Comparison of ENCODE assay signal across 9 cellular contexts in genomic region chr7:44488955-44489354, GRCh38. TPM values are rescaled to one million over a fixed set of nuclear protein-coding genes. Genes with fewer than 3 reads are reported as not detected.
A peak's percentile ranks its signal among the peaks of the same experiment; 100 is the strongest.
DNase-seq lines count a peak whose midpoint lies in the region; ATAC-seq, FAIRE-seq and TF ChIP-seq lines count a peak whose summit lies in the region.
"Had no signal": no experiment of that assay in that cellular context is flagged by ENCODE, and none has a peak within 500 bp of the region (broad histone marks: within the 10 kb centered on the region; RNA-seq: fewer than 3 reads in every experiment).

No MANE protein-coding gene starts in this region.

- peak overlapping the region; percentile 100 for H3K27ac Mint-ChIP-seq in activated CD4-positive, alpha-beta T cell treated with anti-CD3 and anti-CD28 coated beads for 36 hours
- H3K27ac Mint-ChIP-seq in WTC11 (no peak overlapping the region), glutamatergic neuron (ENCODE audit: unreplicated experiment) (no peak overlapping the region)
- H3K27ac Mint-ChIP-seq in stimulated activated effector memory CD8-positive, alpha-beta T cell treated with anti-CD3 and anti-CD28 coated beads, Interleukin-12 subunit alpha, Interleukin-12 subunit beta, amount 100 ng/mL, for 72 hours: peak overlapping the region; percentile 94

- no peak for DNase-seq in activated CD4-positive, alpha-beta T cell treated with anti-CD3 and anti-CD28 coated beads for 36 hours
- no peak for DNase-seq in activated CD4-positive, alpha-beta T cell treated with anti-CD3 and anti-CD28 coated beads for 48 hours
- DNase-seq in WTC11 (ENCODE audit: low spot score) (no peak), glutamatergic neuron (no peak), RCC 7860 (ENCODE audit: low spot score) (no peak)
- no peak for DNase-seq in stimulated activated effector memory CD8-positive, alpha-beta T cell treated with anti-CD3 and anti-CD28 coated beads, Interleukin-12 subunit alpha, Interleukin-12 subunit beta, amount 100 ng/mL, for 72 hours (ENCODE audit: low spot score in 2 of 2)

- peaks cover 2% of the 10 kb centered on the region for H3K9me3 Mint-ChIP-seq in activated CD4-positive, alpha-beta T cell treated with anti-CD3 and anti-CD28 coated beads for 36 hours (ENCODE audit: low read depth)
- H3K9me3 Mint-ChIP-seq in WTC11 (no peaks in the 10 kb centered on the region), glutamatergic neuron (ENCODE audit: unreplicated experiment) (peaks cover 8% of the 10 kb centered on the region)
- H3K9me3 Mint-ChIP-seq in stimulated activated effector memory CD8-positive, alpha-beta T cell treated with anti-CD3 and anti-CD28 coated beads, Interleukin-12 subunit alpha, Interleukin-12 subunit beta, amount 100 ng/mL, for 72 hours: no peaks in the 10 kb centered on the region

- no peak for FAIRE-seq in RCC 7860 (lab: Jason Lieb, UNC)
- FAIRE-seq: HTR-8/SVneo had no signal

- CTCF ChIA-PET in activated CD4-positive, alpha-beta T cell treated with anti-CD3 and anti-CD28 coated beads for 36 hours (lab: Charles Lee): interaction anchor here (0.8 to 1.1 kb wide), 2 partner anchors 9 to 116 kb away, joined by 4 to 9 read pairs; no protein-coding TSS in a partner anchor
- CTCF ChIA-PET in WTC11 (lab: Charles Lee): interaction anchor here (3.9 kb wide), 1 partner anchor 140 kb away, joined by 17 read pairs; no protein-coding TSS in a partner anchor

- intact Hi-C loops in activated CD4-positive, alpha-beta T cell treated with anti-CD3 and anti-CD28 coated beads for 36 hours (cut with DNase I, micrococcal nuclease): no loop called here

- no peak for ATAC-seq in activated CD4-positive, alpha-beta T cell treated with anti-CD3 and anti-CD28 coated beads for 36 hours
- ATAC-seq in WTC11 (no peak), HG03045 (IDR thresholded peaks at IDR 0.05; ENCODE audit: unreplicated experiment) (no peak), GM21825 (IDR thresholded peaks at IDR 0.05; ENCODE audit: unreplicated experiment) (no peak)
- no peak for ATAC-seq in stimulated activated effector memory CD8-positive, alpha-beta T cell treated with anti-CD3 and anti-CD28 coated beads, Interleukin-12 subunit alpha, Interleukin-12 subunit beta, amount 100 ng/mL, for 72 hours

- H3K36me3 Mint-ChIP-seq in activated CD4-positive, alpha-beta T cell treated with anti-CD3 and anti-CD28 coated beads for 36 hours (ENCODE audit: low read depth): peaks cover 33% of the 10 kb centered on the region
- H3K36me3 Mint-ChIP-seq in WTC11 (peaks cover 12% of the 10 kb centered on the region), glutamatergic neuron (ENCODE audit: unreplicated experiment) (peaks cover 2% of the 10 kb centered on the region)
- H3K36me3 Mint-ChIP-seq in stimulated activated effector memory CD8-positive, alpha-beta T cell treated with anti-CD3 and anti-CD28 coated beads, Interleukin-12 subunit alpha, Interleukin-12 subunit beta, amount 100 ng/mL, for 72 hours: peaks cover 29% of the 10 kb centered on the region

- TF ChIP-seq CTCF in WTC11 (IDR thresholded peaks at IDR 0.05) (no peak), glutamatergic neuron (IDR thresholded peaks at IDR 0.05; ENCODE audit: partially characterized antibody, unreplicated experiment) (no peak)

- no peaks in the 10 kb centered on the region for H3K27me3 Mint-ChIP-seq in activated CD4-positive, alpha-beta T cell treated with anti-CD3 and anti-CD28 coated beads for 36 hours
- H3K27me3 Mint-ChIP-seq in WTC11 (ENCODE audit: low read depth) (no peaks in the 10 kb centered on the region), glutamatergic neuron (ENCODE audit: unreplicated experiment) (peaks cover 2% of the 10 kb centered on the region)

- POLR2A ChIA-PET in activated CD4-positive, alpha-beta T cell treated with anti-CD3 and anti-CD28 coated beads for 36 hours (lab: Charles Lee): interaction anchor here (0.6 kb wide), 1 partner anchor 28 kb away, joined by 3 read pairs; no protein-coding TSS in a partner anchor
- POLR2A ChIA-PET in WTC11 (lab: Charles Lee): no interaction called here

- H3K4me1 Mint-ChIP-seq in activated CD4-positive, alpha-beta T cell treated with anti-CD3 and anti-CD28 coated beads for 36 hours: peaks cover 49% of the 10 kb centered on the region
- H3K4me1 Mint-ChIP-seq in WTC11: peaks cover 22% of the 10 kb centered on the region
- H3K4me1 Mint-ChIP-seq in glutamatergic neuron (ENCODE audit: low read depth, unreplicated experiment): peaks cover 26% of the 10 kb centered on the region
- peaks cover 59% of the 10 kb centered on the region for H3K4me1 Mint-ChIP-seq in stimulated activated effector memory CD8-positive, alpha-beta T cell treated with anti-CD3 and anti-CD28 coated beads, Interleukin-12 subunit alpha, Interleukin-12 subunit beta, amount 100 ng/mL, for 72 hours

- peak overlapping the region; percentile 86 for H3K4me3 Mint-ChIP-seq in activated CD4-positive, alpha-beta T cell treated with anti-CD3 and anti-CD28 coated beads for 36 hours
- H3K4me3 Mint-ChIP-seq in WTC11 (peak overlapping the region; percentile 89), glutamatergic neuron (ENCODE audit: unreplicated experiment) (peak overlapping the region; percentile 96)
- peak overlapping the region; percentile 78 for H3K4me3 Mint-ChIP-seq in stimulated activated effector memory CD8-positive, alpha-beta T cell treated with anti-CD3 and anti-CD28 coated beads, Interleukin-12 subunit alpha, Interleukin-12 subunit beta, amount 100 ng/mL, for 72 hours

TF ChIP-seq in WTC11, 78 proteins besides CTCF, POLR2A, EP300 and RAD21 (continues in another document):
- TF ChIP-seq STAT6 (CRISPR knock-in tag; conservative IDR thresholded peaks at IDR 0.05; ENCODE audit: low read depth) (no peak), ZNF263 (CRISPR knock-in tag; IDR thresholded peaks at IDR 0.05; ENCODE audit: low read depth) (no peak), IRF1 (CRISPR knock-in tag; IDR thresholded peaks at IDR 0.05) (no peak), SP1 (CRISPR knock-in tag; conservative IDR thresholded peaks at IDR 0.05) (no peak), TP53 (CRISPR knock-in tag; IDR thresholded peaks at IDR 0.05) (no peak), ZNF671 (CRISPR knock-in tag; IDR thresholded peaks at IDR 0.05) (no peak), MXD4 (CRISPR knock-in tag; IDR thresholded peaks at IDR 0.05; ENCODE audit: borderline replicate concordance) (no peak), TEAD1 (CRISPR knock-in tag; IDR thresholded peaks at IDR 0.05) (no peak), FOXK1 (CRISPR knock-in tag; IDR thresholded peaks at IDR 0.05) (no peak), JAZF1 (CRISPR knock-in tag; IDR thresholded peaks at IDR 0.05) (no peak), E2F1 (CRISPR knock-in tag; IDR thresholded peaks at IDR 0.05) (no peak), EMX1 (CRISPR knock-in tag; IDR thresholded peaks at IDR 0.05) (no peak)

RNA-seq across cellular contexts. Expression of gene NUDCD3, which starts 1.5 kb away (rescaled TPM):
- 10 to 100 TPM; 70.3 to 77.6 TPM for total RNA-seq in activated CD4-positive, alpha-beta T cell treated with anti-CD3 and anti-CD28 coated beads for 36 hours
- total RNA-seq in WTC11 (2021) (71.8 to 83.9 TPM (median 82.7 TPM) in 3 replicates), glutamatergic neuron (ENCODE audit: unreplicated experiment) (151 TPM)

RNA-seq across cellular contexts. Expression of gene NPC1L1, which starts 52.2 kb away (rescaled TPM):
- total RNA-seq in activated CD4-positive, alpha-beta T cell treated with anti-CD3 and anti-CD28 coated beads for 36 hours: under 1 TPM in 1 of 2 experiments, not detected in 1; 0.04 TPM
- total RNA-seq in WTC11 (2021) (0.15 to 0.18 TPM (median 0.16 TPM) in 3 replicates), glutamatergic neuron (ENCODE audit: unreplicated experiment) (not detected)

Comparison
In these comparisons a context has a peak if more than half of its experiments do, and no peak if none do; other contexts are left out.
1. H3K27ac Mint-ChIP-seq: peak in activated CD4-positive, alpha-beta T cell treated with anti-CD3 and anti-CD28 coated beads for 36 hours (single experiment) and stimulated activated effector memory CD8-positive, alpha-beta T cell treated with anti-CD3 and anti-CD28 coated beads, Interleukin-12 subunit alpha, Interleukin-12 subunit beta, amount 100 ng/mL, for 72 hours (single experiment); none in WTC11 (single experiment) and glutamatergic neuron (single experiment).
2. Peak in every context shown above with its lines, with median percentiles within 50 percentile points of each other: H3K4me3 Mint-ChIP-seq.